14 cellular contexts compared by ENCODE assay signal in the genomic region with DNA sequence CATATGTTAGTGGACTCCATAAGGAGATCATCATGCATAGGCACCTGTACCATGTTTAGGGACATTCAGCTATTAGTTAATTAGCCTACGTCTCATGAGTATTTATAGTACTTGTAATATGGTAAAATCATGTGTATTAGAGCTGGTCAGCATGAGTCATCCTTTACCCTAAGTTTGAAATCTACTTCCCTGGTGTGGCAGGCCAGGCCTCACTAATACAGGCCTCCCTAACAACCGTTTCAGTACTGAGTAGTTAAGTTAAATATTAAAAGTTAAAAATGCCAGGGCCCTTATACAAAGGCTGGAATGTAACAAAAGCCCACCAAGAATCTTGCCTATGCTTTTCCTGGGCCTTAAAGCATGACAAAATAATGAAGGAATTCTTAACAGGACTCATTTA.
DNase-seq lines count a peak whose midpoint lies in the region; FAIRE-seq and TF ChIP-seq lines count a peak whose summit lies in the region.
"Had no signal": no experiment of that assay in that cellular context is flagged by ENCODE, and none has a peak within 500 bp of the region (broad histone marks: within the 10 kb centered on the region; RNA-seq: fewer than 3 reads in every experiment).

No MANE protein-coding gene starts in this region.

- H3K4me3 ChIP-seq in AG09309 (ENCODE audit: control insufficient read depth, low read depth, low read length) (no peak overlapping the region), astrocyte (ENCODE audit: insufficient read depth, low read depth, low read length) (no peak overlapping the region), keratinocyte (ENCODE audit: control insufficient read depth in 2 of 3, extremely low read depth in 1 of 3, insufficient read depth in 2 of 3, low read depth in 1 of 3, low read length in 3 of 3) (no peak overlapping the region), colonic mucosa (no peak overlapping the region)
- H3K4me3 ChIP-seq: BLaER1 treated with 17β-estradiol and CSF1 and Interleukin-3, amounts not matched to agents 10 nM and 100 nM had no signal

- no peaks in the 10 kb centered on the region for H3K27me3 Mint-ChIP-seq in astrocyte (ENCODE audit: low read depth, unreplicated experiment)
- H3K27me3 Mint-ChIP-seq: activated CD4-positive, alpha-beta memory T cell treated with anti-CD3 and anti-CD28 coated beads for 36 hours; type B pancreatic cell had no signal

- H3K4me3 Mint-ChIP-seq in astrocyte (ENCODE audit: unreplicated experiment), result no peak overlapping the region
- H3K4me3 Mint-ChIP-seq: activated CD4-positive, alpha-beta memory T cell treated with anti-CD3 and anti-CD28 coated beads for 36 hours; type B pancreatic cell had no signal

- H3K9me3 ChIP-seq in astrocyte (ENCODE audit: insufficient read depth, low read depth, low read length), result no peaks in the 10 kb centered on the region
- H3K9me3 ChIP-seq in keratinocyte (ENCODE audit: control insufficient read depth, low read depth, low read length), result no peaks in the 10 kb centered on the region
- H3K9me3 ChIP-seq in colonic mucosa, result no peaks in the 10 kb centered on the region

- H3K4me1 ChIP-seq in astrocyte (ENCODE audit: insufficient read depth, low read length) (no peaks in the 10 kb centered on the region), keratinocyte (ENCODE audit: control insufficient read depth, extremely low read depth, insufficient read depth, low read length) (no peaks in the 10 kb centered on the region), colonic mucosa (no peaks in the 10 kb centered on the region)

- peaks cover 3% of the 10 kb centered on the region for H3K36me3 Mint-ChIP-seq in astrocyte (ENCODE audit: low read depth, unreplicated experiment)
- H3K36me3 Mint-ChIP-seq: activated CD4-positive, alpha-beta memory T cell treated with anti-CD3 and anti-CD28 coated beads for 36 hours; type B pancreatic cell had no signal

- H3K4me2 ChIP-seq in astrocyte (ENCODE audit: low read length) (no peak overlapping the region), keratinocyte (ENCODE audit: control insufficient read depth, extremely low read depth, insufficient read depth, low read depth, low read length) (no peak overlapping the region)

- dilution Hi-C loops in keratinocyte (cut with MboI; ENCODE audit: extremely low pct_ligation_motif_present, low sequenced_read_pairs), result no loop called here

- H3K79me2 ChIP-seq in astrocyte (ENCODE audit: insufficient read depth, low read length) (no peaks in the 10 kb centered on the region), keratinocyte (ENCODE audit: control insufficient read depth, insufficient read depth, low read length) (no peaks in the 10 kb centered on the region)

- H3K9ac ChIP-seq in astrocyte (ENCODE audit: low read length), result no peak overlapping the region
- no peak overlapping the region for H3K9ac ChIP-seq in keratinocyte (ENCODE audit: control insufficient read depth, extremely low read depth, insufficient read depth, low read length)
- H3K9ac ChIP-seq in colonic mucosa (ENCODE audit: low read depth in 2 of 2, low read length in 2 of 2), result no peak overlapping the region

- no peaks in the 10 kb centered on the region for H3K36me3 ChIP-seq in astrocyte (ENCODE audit: insufficient read depth, low read length)
- no peaks in the 10 kb centered on the region for H3K36me3 ChIP-seq in keratinocyte (ENCODE audit: control insufficient read depth in 2 of 2, extremely low read depth in 1 of 2, insufficient read depth in 2 of 2, low read length in 2 of 2)
- no peaks in the 10 kb centered on the region for H3K36me3 ChIP-seq in colonic mucosa
- H3K36me3 ChIP-seq: BLaER1 treated with 17β-estradiol and CSF1 and Interleukin-3, amounts not matched to agents 10 nM and 100 nM had no signal

- DNase-seq in AG09309 (ENCODE audit: low read depth) (peak; percentile 8), HT-29 (ENCODE audit: low spot score) (peak; percentile 40), astrocyte (ENCODE audit: low read depth) (peak; percentile 75), keratinocyte (ENCODE audit: low read depth, low spot score) (no peak), KG1 (lab: John Stamatoyannopoulos, UW) (no peak), NOMO-1 treated with dmso at 0.1 percent for 144 hours (lab: John Stamatoyannopoulos, UW; ENCODE audit: unreplicated experiment) (no peak), colonic mucosa (no peak)
- no peak for DNase-seq in activated CD4-positive, alpha-beta T cell treated with anti-CD3 and anti-CD28 coated beads for 1 hour
- DNase-seq: activated CD4-positive, alpha-beta memory T cell treated with anti-CD3 and anti-CD28 coated beads for 36 hours; activated naive CD4-positive, alpha-beta T cell treated with anti-CD3 and anti-CD28 coated beads, Interleukin-2, amount 50 U/mL, for 16 hours; NCI-H446 treated with DMSO at 0.1 percent for 48 hours; SW 1271 had no signal

- no peaks in the 10 kb centered on the region for H3K9me1 ChIP-seq in keratinocyte (ENCODE audit: control insufficient read depth, extremely low read depth, insufficient read depth, low read length)

- H2AFZ ChIP-seq in astrocyte (ENCODE audit: low read depth, low read length) (peak overlapping the region; percentile 7), keratinocyte (ENCODE audit: control insufficient read depth, low read length) (peak overlapping the region; percentile 27)

- intact Hi-C loops in colonic mucosa (cut with DNase I), result no loop called here

- H3K27ac Mint-ChIP-seq in astrocyte (ENCODE audit: unreplicated experiment), result peak overlapping the region; percentile 87
- H3K27ac Mint-ChIP-seq: activated CD4-positive, alpha-beta memory T cell treated with anti-CD3 and anti-CD28 coated beads for 36 hours; type B pancreatic cell had no signal

- TF ChIP-seq CTCF in AG09309 (IDR thresholded peaks at IDR 0.05; ENCODE audit: control insufficient read depth, insufficient read depth, low read depth, low read length, missing control alignments), result no peak
- no peak for TF ChIP-seq CTCF in astrocyte (IDR thresholded peaks at IDR 0.05; ENCODE audit: insufficient read depth, low read depth, low read length)
- no peak for TF ChIP-seq CTCF in keratinocyte (optimal IDR thresholded peaks at IDR 0.05 in 1 of 3, IDR thresholded peaks at IDR 0.05 in 1 of 3, conservative IDR thresholded peaks at IDR 0.05 in 1 of 3; ENCODE audit: extremely low read depth in 1 of 3, insufficient read depth in 2 of 3, low read length in 3 of 3)
- TF ChIP-seq CTCF in colonic mucosa (IDR thresholded peaks at IDR 0.05), result no peak

- H3K27ac ChIP-seq in astrocyte (ENCODE audit: low read depth, low read length), result no peak overlapping the region
- H3K27ac ChIP-seq in keratinocyte (ENCODE audit: control insufficient read depth, insufficient read depth, low read length), result no peak overlapping the region
- no peak overlapping the region for H3K27ac ChIP-seq in colonic mucosa

- peaks cover 13% of the 10 kb centered on the region for H3K4me1 Mint-ChIP-seq in astrocyte (ENCODE audit: low read depth, unreplicated experiment)

- no peaks in the 10 kb centered on the region for H3K9me3 Mint-ChIP-seq in astrocyte (ENCODE audit: unreplicated experiment)
- H3K9me3 Mint-ChIP-seq: activated CD4-positive, alpha-beta memory T cell treated with anti-CD3 and anti-CD28 coated beads for 36 hours; type B pancreatic cell had no signal

- no peaks in the 10 kb centered on the region for H3K27me3 ChIP-seq in astrocyte (ENCODE audit: insufficient read depth, low read length)
- no peaks in the 10 kb centered on the region for H3K27me3 ChIP-seq in keratinocyte (ENCODE audit: control insufficient read depth, extremely low read depth, insufficient read depth, low read length)
- no peaks in the 10 kb centered on the region for H3K27me3 ChIP-seq in colonic mucosa
- H3K27me3 ChIP-seq: BLaER1 treated with 17β-estradiol and CSF1 and Interleukin-3, amounts not matched to agents 10 nM and 100 nM had no signal

- FAIRE-seq in astrocyte (lab: Jason Lieb, UNC), result no peak
- FAIRE-seq in keratinocyte (lab: Jason Lieb, UNC), result no peak

- no peaks in the 10 kb centered on the region for H4K20me1 ChIP-seq in astrocyte (ENCODE audit: insufficient read depth, low read length)
- H4K20me1 ChIP-seq in keratinocyte (ENCODE audit: control insufficient read depth, extremely low read depth, insufficient read depth, low read length), result no peaks in the 10 kb centered on the region
- H4K20me1 ChIP-seq: BLaER1 treated with 17β-estradiol and CSF1 and Interleukin-3, amounts not matched to agents 10 nM and 100 nM had no signal

Comparison
In these comparisons a context has a peak if more than half of its experiments do, and no peak if none do; other contexts are left out.
1. DNase-seq: peak in AG09309 (single experiment), HT-29 (single experiment) and astrocyte (single experiment); none in keratinocyte (single experiment), KG1 (single experiment), NOMO-1 treated with dmso at 0.1 percent for 144 hours (single experiment), colonic mucosa (single experiment) and activated CD4-positive, alpha-beta T cell treated with anti-CD3 and anti-CD28 coated beads for 1 hour (single experiment).